7 cellular contexts compared by ENCODE assay signal in genomic region chr2:239328306-239329191, GRCh38.
DNase-seq lines count a peak whose midpoint lies in the region; ATAC-seq, FAIRE-seq and TF ChIP-seq lines count a peak whose summit lies in the region.

No MANE protein-coding gene starts in this region.

- intact Hi-C loops in HepG2 (cut with micrococcal nuclease; ENCODE audit: unreplicated experiment) = no loop called here

- no peak for TF ChIP-seq EP300 in HepG2 (IDR thresholded peaks at IDR 0.05; ENCODE audit: low read depth in 2 of 2, low read length in 2 of 2)
- TF ChIP-seq EP300 in HepG2 (CRISPR knock-in tag; IDR thresholded peaks at IDR 0.05; ENCODE audit: borderline replicate concordance) = no peak

- H3K4me2 ChIP-seq in HepG2 (ENCODE audit: low read depth, low read length) = no peak overlapping the region

- no peak for TF ChIP-seq POLR2A in HepG2 (IDR thresholded peaks at IDR 0.05; ENCODE audit: insufficient read depth in 1 of 2, low read depth in 2 of 2, low read length in 2 of 2)

- H3K27me3 ChIP-seq in MG63 = no peaks in the 10 kb centered on the region
- no peaks in the 10 kb centered on the region for H3K27me3 ChIP-seq in HepG2 (ENCODE audit: control insufficient read depth in 1 of 2, insufficient read depth in 2 of 2, low read length in 2 of 2)

- in situ Hi-C loops in HepG2 (cut with HindIII; ENCODE audit: extremely low pct_ligation_motif_present, low pct_unique_long_range_greater_than_20kb) = no loop called here

- BruUV-seq in HepG2 (replicated peaks; lab: Mats Ljungman, UMichigan) = no TSS peak

- FAIRE-seq in HepG2 (lab: Jason Lieb, UNC) = no peak

- no peak overlapping the region for H2AFZ ChIP-seq in HepG2 (ENCODE audit: low read length)

- H3K27ac ChIP-seq in HepG2 (ENCODE audit: extremely low read length, insufficient read depth, low read length) (no peak overlapping the region), substantia nigra (ENCODE audit: low read depth, low read length, poor library complexity, severe bottlenecking) (peak overlapping the region; percentile 5)

- peaks cover 51% of the 10 kb centered on the region for H3K79me2 ChIP-seq in HepG2 (ENCODE audit: insufficient read depth, low read length)

- TF ChIP-seq RAD21 in HepG2 (CRISPR knock-in tag; IDR thresholded peaks at IDR 0.05) = no peak

- no peaks in the 10 kb centered on the region for H3K9me3 ChIP-seq in MG63
- no peaks in the 10 kb centered on the region for H3K9me3 ChIP-seq in HepG2 (ENCODE audit: low read length)

- POLR2A ChIA-PET in HepG2 (lab: Yijun Ruan, JAX) = interaction anchor here (0.6 kb wide), 1 partner anchor 14 kb away, joined by 3 read pairs; no protein-coding TSS in a partner anchor

- peak; percentile 25 for DNase-seq in MG63
- peak; percentile 31 for DNase-seq in brain pericyte (ENCODE audit: low read depth, low spot score)
- DNase-seq in HepG2 (ENCODE audit: low spot score) = no peak
- DNase-seq in substantia nigra (lab: John Stamatoyannopoulos, UW) = peak in 5 of 49 donors; percentile 41 to 71 (median 53)
- DNase-seq in activated CD4-positive, alpha-beta T cell treated with anti-CD3 and anti-CD28 coated beads, Interleukin-2, amount 50 U/mL, for 48 hours = no peak

- no peak overlapping the region for H3K9ac ChIP-seq in HepG2 (ENCODE audit: insufficient read depth, low read depth, low read length)

- H3K36me3 ChIP-seq in MG63 (no peaks in the 10 kb centered on the region), HepG2 (replicated peaks in 1 of 2; ENCODE audit: control insufficient read depth in 1 of 2, insufficient read depth in 2 of 2, low read length in 2 of 2) (peaks cover 0 to 2% of the 10 kb centered on the region in 2 experiments; a peak in 1 of 5 replicates)

- H4K20me1 ChIP-seq in HepG2 (ENCODE audit: insufficient read depth, low read length) = peaks cover 13% of the 10 kb centered on the region; the same call in 1 of the 2 replicates

- H3K4me3 ChIP-seq in MG63 = no peak overlapping the region
- H3K4me3 ChIP-seq in HepG2 (replicated peaks in 1 of 3; ENCODE audit: insufficient read depth in 1 of 3, low read depth in 2 of 3, low read length in 3 of 3) = no peak overlapping the region

- ATAC-seq in HepG2 = peak; percentile 72
- ATAC-seq in GM18519 (IDR thresholded peaks at IDR 0.05; ENCODE audit: low FRiP score, unreplicated experiment) = no peak
- ATAC-seq in GM18870 (IDR thresholded peaks at IDR 0.05; ENCODE audit: unreplicated experiment) = no peak

- CTCF ChIA-PET in HepG2 (lab: Yijun Ruan, JAX; ENCODE audit: low intra/inter-chr PET ratio, low total read pairs) = no interaction called here

- peaks cover 14% of the 10 kb centered on the region; the same call in 1 of the 2 replicates for H3K4me1 ChIP-seq in HepG2 (ENCODE audit: insufficient read depth, low read length)

- 89% methylated on average over 21 of the region's 21 CpGs for WGBS in HepG2 (ENCODE audit: low lambda C conversion rate)

- no peak for TF ChIP-seq CTCF in HepG2 (CRISPR knock-in tag; IDR thresholded peaks at IDR 0.05)

TF ChIP-seq in HepG2, 621 proteins besides CTCF, POLR2A, EP300 and RAD21:
- TF ChIP-seq ZNF484 (CRISPR knock-in tag; IDR thresholded peaks at IDR 0.05; ENCODE audit: borderline replicate concordance, low read depth) (no peak), ZBTB33 (CRISPR knock-in tag; IDR thresholded peaks at IDR 0.05) (0 out of 2 replicates have a peak, but pooled peaks have one; percentile 14), AGO2 (optimal IDR thresholded peaks at IDR 0.05; ENCODE audit: low read depth, low read length) (peak; percentile 26)

Comparison
In these comparisons a context has a peak if more than half of its experiments do, and no peak if none do; other contexts are left out.
1. DNase-seq: peak in MG63 (single experiment) and brain pericyte (single experiment); none in HepG2 (single experiment) and activated CD4-positive, alpha-beta T cell treated with anti-CD3 and anti-CD28 coated beads, Interleukin-2, amount 50 U/mL, for 48 hours (0 of 2).